ENCODE assay signal across 11 cellular contexts in the genomic region with DNA sequence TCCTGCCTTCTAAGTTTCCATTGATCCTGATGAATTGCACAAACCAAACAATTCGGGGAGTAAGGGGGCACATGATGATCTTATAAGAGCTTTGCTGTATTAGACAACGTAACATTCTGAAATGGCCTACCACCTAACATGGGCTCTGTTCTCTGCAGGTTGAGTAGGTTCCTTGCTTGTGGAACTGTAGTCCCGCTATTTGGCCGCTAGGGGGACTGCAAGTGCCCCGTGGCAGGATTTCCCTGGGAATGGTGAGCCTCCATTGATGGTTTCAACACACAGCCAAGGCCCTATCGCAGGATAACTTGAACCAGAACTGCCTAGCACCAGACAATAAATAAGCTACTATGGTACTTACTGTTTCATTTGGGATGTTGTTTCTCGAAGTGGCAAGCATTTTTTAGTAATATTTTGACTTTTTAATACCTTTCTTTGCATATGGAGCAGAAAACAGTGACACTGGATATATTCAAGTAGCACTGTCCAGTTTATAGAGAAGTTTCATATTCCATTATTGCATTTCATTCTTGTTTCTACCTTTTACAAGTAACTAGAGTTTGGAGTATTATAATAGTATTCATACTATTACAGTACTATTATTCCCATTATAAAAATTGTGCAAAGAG. TPM values are rescaled to one million over a fixed set of nuclear protein-coding genes. Genes with fewer than 3 reads are reported as not detected.
A peak's percentile ranks its signal among the peaks of the same experiment; 100 is the strongest.
DNase-seq lines count a peak whose midpoint lies in the region; ATAC-seq, FAIRE-seq and TF ChIP-seq lines count a peak whose summit lies in the region.
"Had no signal": no experiment of that assay in that cellular context is flagged by ENCODE, and none has a peak within 500 bp of the region (broad histone marks: within the 10 kb centered on the region; RNA-seq: fewer than 3 reads in every experiment).

No MANE protein-coding gene starts in this region.

- TF ChIP-seq POLR2A in HCT116 (IDR thresholded peaks at IDR 0.05; ENCODE audit: borderline replicate concordance, extremely low read depth, insufficient read depth, insufficient read length): no peak

- intact Hi-C loops in HCT116 (cut with micrococcal nuclease) (loop anchor here (10.0 kb wide), 1 partner anchor 589 kb away; no protein-coding TSS in a partner anchor), left ventricle myocardium inferior (cut with micrococcal nuclease) (no loop called here)

- no peaks in the 10 kb centered on the region for H3K9me3 ChIP-seq in HCT116 (ENCODE audit: control insufficient read depth in 1 of 2, insufficient read depth in 1 of 2, low read depth in 1 of 2, low read length in 2 of 2)
- H3K9me3 ChIP-seq in left ventricle myocardium inferior (replicated peaks): no peaks in the 10 kb centered on the region

- no peak overlapping the region for H3K27ac ChIP-seq in HCT116 (ENCODE audit: low read depth, low read length)
- H3K27ac ChIP-seq in left ventricle myocardium inferior (replicated peaks): no peak overlapping the region
- H3K27ac ChIP-seq: VCaP had no signal

- RAD21 ChIA-PET in HCT116 (lab: Charles Lee; ENCODE audit: low non-redundant PET in 1 of 2, low total read pairs in 2 of 2, uncharacterized antibody in 2 of 2, unreplicated experiment in 2 of 2): no interaction called here

- CTCF ChIA-PET in HCT116 (lab: Charles Lee): no interaction called here

- H3K27me3 ChIP-seq in HCT116 (ENCODE audit: insufficient read depth, low read length) (no peaks in the 10 kb centered on the region), left ventricle myocardium inferior (ENCODE audit: low read depth) (no peaks in the 10 kb centered on the region)

- no peak overlapping the region for H3K4me2 ChIP-seq in HCT116 (ENCODE audit: low read length)

- H3K4me3 ChIP-seq in HCT116 (replicated peaks in 1 of 2; ENCODE audit: low read depth in 1 of 2, low read length in 2 of 2): no peak overlapping the region
- H3K4me3 ChIP-seq in left ventricle myocardium inferior: no peak overlapping the region

- H3K79me2 ChIP-seq in HCT116 (ENCODE audit: insufficient read depth, low read length): no peaks in the 10 kb centered on the region

- no TSS peak for BruUV-seq in HCT116 (replicated peaks; lab: Mats Ljungman, UMichigan)

- no peak for ATAC-seq in HCT116
- ATAC-seq: naive thymus-derived CD4-positive, alpha-beta T cell had no signal

- FAIRE-seq in urothelium cell line (lab: Jason Lieb, UNC) (no peak), frontal cortex (lab: Jason Lieb, UNC) (no peak)
- FAIRE-seq: A204.1 had no signal

- H3K9ac ChIP-seq in HCT116 (ENCODE audit: low read length): no peak overlapping the region

- no peaks in the 10 kb centered on the region for H3K9me2 ChIP-seq in HCT116 (ENCODE audit: insufficient read depth)

- DNase-seq in DMS 273 (lab: John Stamatoyannopoulos, UW; ENCODE audit: unreplicated experiment): peak; percentile 67
- no peak for DNase-seq in DMS 273 treated with DMSO at 0.1 percent for 48 hours (lab: John Stamatoyannopoulos, UW)
- DNase-seq in HCT116 (ENCODE audit: low read depth, low spot score): no peak
- peak; percentile 29 for DNase-seq in SK-N-DZ (ENCODE audit: low spot score)
- no peak for DNase-seq in left ventricle myocardium inferior
- DNase-seq in urothelium cell line (ENCODE audit: low spot score): peak; percentile 44
- DNase-seq in frontal cortex (ENCODE audit: low spot score in 2 of 2): no peak
- no peak for DNase-seq in DMS79 (lab: John Stamatoyannopoulos, UW)

- H4K20me1 ChIP-seq in HCT116 (ENCODE audit: insufficient read depth): no peaks in the 10 kb centered on the region

- peak; percentile 21; the same call in 1 of the 2 replicates for TF ChIP-seq RAD21 in HCT116 (IDR thresholded peaks at IDR 0.05; ENCODE audit: low read depth)

- no peak overlapping the region for H2AFZ ChIP-seq in HCT116 (ENCODE audit: low read depth, low read length, poor library complexity, severe bottlenecking)

- no peaks in the 10 kb centered on the region for H3K36me3 ChIP-seq in HCT116 (ENCODE audit: control insufficient read depth in 1 of 2, insufficient read depth in 2 of 2, low read length in 2 of 2)
- no peaks in the 10 kb centered on the region for H3K36me3 ChIP-seq in left ventricle myocardium inferior

- no peaks in the 10 kb centered on the region for H3K4me1 ChIP-seq in HCT116 (ENCODE audit: control insufficient read depth in 1 of 2, insufficient read depth in 2 of 2, low read length in 2 of 2)
- H3K4me1 ChIP-seq in left ventricle myocardium inferior: no peaks in the 10 kb centered on the region

- TF ChIP-seq CTCF in HCT116 (IDR thresholded peaks at IDR 0.05 in 2 of 3, conservative IDR thresholded peaks at IDR 0.05 in 1 of 3; ENCODE audit: borderline replicate concordance in 1 of 3, insufficient read depth in 1 of 3, low read depth in 2 of 3, low read length in 2 of 3) (peak in 2 of 3 experiments; percentile 53 to 55; a peak in 4 of 6 replicates), left ventricle myocardium inferior (IDR thresholded peaks at IDR 0.05; ENCODE audit: borderline replicate concordance) (peak; percentile 70)

- POLR2A ChIA-PET in HCT116 (lab: Charles Lee): no interaction called here

TF ChIP-seq in HCT116, 20 proteins besides CTCF, POLR2A, EP300 and RAD21 (continues in another document):
- TF ChIP-seq, protein P1, sequence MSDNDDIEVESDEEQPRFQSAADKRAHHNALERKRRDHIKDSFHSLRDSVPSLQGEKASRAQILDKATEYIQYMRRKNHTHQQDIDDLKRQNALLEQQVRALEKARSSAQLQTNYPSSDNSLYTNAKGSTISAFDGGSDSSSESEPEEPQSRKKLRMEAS (IDR thresholded peaks at IDR 0.05): no peak
- TF ChIP-seq CEBPB (IDR thresholded peaks at IDR 0.05; ENCODE audit: low read depth): no peak
- no peak for TF ChIP-seq ELF1 (IDR thresholded peaks at IDR 0.05; ENCODE audit: borderline replicate concordance, low read depth)
- TF ChIP-seq CBX3 (IDR thresholded peaks at IDR 0.05; ENCODE audit: low read depth): no peak
- TF ChIP-seq, protein P2, sequence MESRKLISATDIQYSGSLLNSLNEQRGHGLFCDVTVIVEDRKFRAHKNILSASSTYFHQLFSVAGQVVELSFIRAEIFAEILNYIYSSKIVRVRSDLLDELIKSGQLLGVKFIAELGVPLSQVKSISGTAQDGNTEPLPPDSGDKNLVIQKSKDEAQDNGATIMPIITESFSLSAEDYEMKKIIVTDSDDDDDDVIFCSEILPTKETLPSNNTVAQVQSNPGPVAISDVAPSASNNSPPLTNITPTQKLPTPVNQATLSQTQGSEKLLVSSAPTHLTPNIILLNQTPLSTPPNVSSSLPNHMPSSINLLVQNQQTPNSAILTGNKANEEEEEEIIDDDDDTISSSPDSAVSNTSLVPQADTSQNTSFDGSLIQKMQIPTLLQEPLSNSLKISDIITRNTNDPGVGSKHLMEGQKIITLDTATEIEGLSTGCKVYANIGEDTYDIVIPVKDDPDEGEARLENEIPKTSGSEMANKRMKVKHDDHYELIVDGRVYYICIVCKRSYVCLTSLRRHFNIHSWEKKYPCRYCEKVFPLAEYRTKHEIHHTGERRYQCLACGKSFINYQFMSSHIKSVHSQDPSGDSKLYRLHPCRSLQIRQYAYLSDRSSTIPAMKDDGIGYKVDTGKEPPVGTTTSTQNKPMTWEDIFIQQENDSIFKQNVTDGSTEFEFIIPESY (IDR thresholded peaks at IDR 0.05; ENCODE audit: extremely low read depth, insufficient replicate concordance, low read length): no peak
- no peak for TF ChIP-seq ZNF274 (IDR thresholded peaks at IDR 0.05; ENCODE audit: low read depth, low read length)
- no peak for TF ChIP-seq YY1 (IDR thresholded peaks at IDR 0.05; ENCODE audit: extremely low read depth, insufficient replicate concordance, low read depth, low read length)
- TF ChIP-seq SIN3A (IDR thresholded peaks at IDR 0.05; ENCODE audit: low read depth): no peak
- TF ChIP-seq FOSL1 (IDR thresholded peaks at IDR 0.05; ENCODE audit: low read depth): no peak
- TF ChIP-seq JUND (IDR thresholded peaks at IDR 0.05): no peak
- TF ChIP-seq EZH2 (IDR thresholded peaks at IDR 0.05): no peak
- TF ChIP-seq, protein P3, sequence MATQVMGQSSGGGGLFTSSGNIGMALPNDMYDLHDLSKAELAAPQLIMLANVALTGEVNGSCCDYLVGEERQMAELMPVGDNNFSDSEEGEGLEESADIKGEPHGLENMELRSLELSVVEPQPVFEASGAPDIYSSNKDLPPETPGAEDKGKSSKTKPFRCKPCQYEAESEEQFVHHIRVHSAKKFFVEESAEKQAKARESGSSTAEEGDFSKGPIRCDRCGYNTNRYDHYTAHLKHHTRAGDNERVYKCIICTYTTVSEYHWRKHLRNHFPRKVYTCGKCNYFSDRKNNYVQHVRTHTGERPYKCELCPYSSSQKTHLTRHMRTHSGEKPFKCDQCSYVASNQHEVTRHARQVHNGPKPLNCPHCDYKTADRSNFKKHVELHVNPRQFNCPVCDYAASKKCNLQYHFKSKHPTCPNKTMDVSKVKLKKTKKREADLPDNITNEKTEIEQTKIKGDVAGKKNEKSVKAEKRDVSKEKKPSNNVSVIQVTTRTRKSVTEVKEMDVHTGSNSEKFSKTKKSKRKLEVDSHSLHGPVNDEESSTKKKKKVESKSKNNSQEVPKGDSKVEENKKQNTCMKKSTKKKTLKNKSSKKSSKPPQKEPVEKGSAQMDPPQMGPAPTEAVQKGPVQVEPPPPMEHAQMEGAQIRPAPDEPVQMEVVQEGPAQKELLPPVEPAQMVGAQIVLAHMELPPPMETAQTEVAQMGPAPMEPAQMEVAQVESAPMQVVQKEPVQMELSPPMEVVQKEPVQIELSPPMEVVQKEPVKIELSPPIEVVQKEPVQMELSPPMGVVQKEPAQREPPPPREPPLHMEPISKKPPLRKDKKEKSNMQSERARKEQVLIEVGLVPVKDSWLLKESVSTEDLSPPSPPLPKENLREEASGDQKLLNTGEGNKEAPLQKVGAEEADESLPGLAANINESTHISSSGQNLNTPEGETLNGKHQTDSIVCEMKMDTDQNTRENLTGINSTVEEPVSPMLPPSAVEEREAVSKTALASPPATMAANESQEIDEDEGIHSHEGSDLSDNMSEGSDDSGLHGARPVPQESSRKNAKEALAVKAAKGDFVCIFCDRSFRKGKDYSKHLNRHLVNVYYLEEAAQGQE (IDR thresholded peaks at IDR 0.05; ENCODE audit: low read depth): no peak
- TF ChIP-seq SP1 (IDR thresholded peaks at IDR 0.05; ENCODE audit: low read depth): no peak
- TF ChIP-seq POLR2AphosphoS5 (IDR thresholded peaks at IDR 0.05; ENCODE audit: low read depth, low read length): no peak
- TF ChIP-seq SRF (IDR thresholded peaks at IDR 0.05; ENCODE audit: low read depth): no peak
- no peak for TF ChIP-seq EZH2phosphoT487 (IDR thresholded peaks at IDR 0.05; ENCODE audit: borderline replicate concordance)
- no peak for TF ChIP-seq EGR1 (IDR thresholded peaks at IDR 0.05; ENCODE audit: low read depth)

RNA-seq across cellular contexts. Expression of a gene that starts 11.9 kb away (rescaled TPM):
- total RNA-seq in HCT116 (2021; ENCODE audit: unreplicated experiment) (0.02 TPM), left ventricle myocardium inferior (18.4 TPM), frontal cortex (0.41 TPM)
- polyA plus RNA-seq in HCT116 (2012): not detected in 2 replicates
- 0.65 and 0.74 TPM in 2 replicates for polyA plus RNA-seq in SK-N-DZ (2014; cell fraction: cytosol; rRNA removed)
- polyA plus RNA-seq in SK-N-DZ (2014; cell fraction: nucleus; rRNA removed): 0.66 and 0.88 TPM in 2 replicates
- polyA plus RNA-seq: naive thymus-derived CD4-positive, alpha-beta T cell had no signal

Comparison
In these comparisons a context has a peak if more than half of its experiments do, and no peak if none do; other contexts are left out.
1. DNase-seq: peak in DMS 273 (single experiment), SK-N-DZ (single experiment) and urothelium cell line (single experiment); none in DMS 273 treated with DMSO at 0.1 percent for 48 hours (single experiment), HCT116 (single experiment), left ventricle myocardium inferior (single experiment), frontal cortex (0 of 2) and DMS79 (single experiment).
2. RNA of a gene that starts 11.9 kb away (total RNA-seq): 18.4 TPM in left ventricle myocardium inferior (single experiment); 0.41 TPM in frontal cortex (single experiment) and 0.02 TPM in HCT116 (single experiment); every median in the first group is over 10 times any median in the second.